19 cellular contexts compared by ENCODE assay signal in the genomic region with DNA sequence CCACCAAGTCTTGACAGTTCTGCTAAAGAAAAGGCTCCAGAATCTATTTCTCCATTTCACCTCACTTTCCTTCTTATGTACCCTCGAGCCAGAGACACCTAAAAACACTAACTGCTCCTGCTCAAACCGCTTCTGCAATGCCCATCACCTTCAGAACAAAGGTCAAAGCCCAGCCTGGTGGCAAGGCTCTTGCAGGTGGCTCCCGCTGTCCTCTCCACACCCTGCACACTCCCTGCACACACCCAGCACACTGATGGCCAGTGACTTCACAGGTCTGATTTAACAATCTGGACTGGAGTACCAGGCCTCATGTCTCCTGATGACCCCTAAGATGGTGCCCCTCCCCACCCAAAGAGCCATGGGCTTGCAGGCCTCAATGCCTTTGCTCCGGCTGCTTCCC. TPM values are rescaled to one million over a fixed set of nuclear protein-coding genes. Genes with fewer than 3 reads are reported as not detected.
DNase-seq lines count a peak whose midpoint lies in the region; ATAC-seq, FAIRE-seq and TF ChIP-seq lines count a peak whose summit lies in the region.
"Had no signal": no experiment of that assay in that cellular context is flagged by ENCODE, and none has a peak within 500 bp of the region (broad histone marks: within the 10 kb centered on the region; RNA-seq: fewer than 3 reads in every experiment).

No MANE protein-coding gene starts in this region.

- intact Hi-C loops in left colon (cut with DNase I, micrococcal nuclease), result no loop called here
- intact Hi-C loops in HepG2 (cut with micrococcal nuclease; ENCODE audit: unreplicated experiment), result no loop called here
- intact Hi-C loops in activated CD8-positive, alpha-beta T cell treated with anti-CD3 and anti-CD28 coated beads for 36 hours (cut with micrococcal nuclease), result no loop called here

- WGBS in small intestine, 3 donors, result 33 to 62% (median 50%) methylated on average over 4 of the region's 4 CpGs
- WGBS in HepG2 (ENCODE audit: low lambda C conversion rate), result 35% methylated on average over 4 of the region's 4 CpGs

- no peaks in the 10 kb centered on the region for H3K27me3 ChIP-seq in BLaER1 treated with 17β-estradiol and CSF1 and Interleukin-3, amounts not matched to agents 10 nM and 100 nM
- H3K27me3 ChIP-seq in small intestine (ENCODE audit: control insufficient read depth in 2 of 2, insufficient read depth in 2 of 2, low read length in 2 of 2), result peaks cover 0 to 3% of the 10 kb centered on the region in 2 donors
- no peaks in the 10 kb centered on the region for H3K27me3 ChIP-seq in HepG2 (ENCODE audit: control insufficient read depth in 1 of 2, insufficient read depth in 2 of 2, low read length in 2 of 2)
- H3K27me3 ChIP-seq: SJSA1 had no signal

- no peak overlapping the region for H3K4me3 Mint-ChIP-seq in activated CD8-positive, alpha-beta T cell treated with anti-CD3 and anti-CD28 coated beads for 36 hours

- FAIRE-seq in small intestine (lab: Jason Lieb, UNC), result no peak
- FAIRE-seq in HepG2 (lab: Jason Lieb, UNC), result no peak
- FAIRE-seq: A204.1, K562 had no signal

- CTCF ChIA-PET in HepG2 (lab: Yijun Ruan, JAX; ENCODE audit: low intra/inter-chr PET ratio, low total read pairs), result no interaction called here
- CTCF ChIA-PET in activated CD8-positive, alpha-beta T cell treated with anti-CD3 and anti-CD28 coated beads for 36 hours (lab: Charles Lee), result interaction anchor here (0.6 to 1.4 kb wide), 3 partner anchors 40 to 273 kb away, joined by 3 to 6 read pairs (median 3); partner anchors contain the start of gene NKIRAS2

- no peaks in the 10 kb centered on the region for H3K9me3 Mint-ChIP-seq in activated CD8-positive, alpha-beta T cell treated with anti-CD3 and anti-CD28 coated beads for 36 hours

- no peaks in the 10 kb centered on the region for H3K9me3 ChIP-seq in BLaER1 treated with 17β-estradiol and CSF1 and Interleukin-3, amounts not matched to agents 10 nM and 100 nM (replicated peaks in 1 of 11)
- H3K9me3 ChIP-seq in KOPT-K1 (ENCODE audit: insufficient read depth, low read length, poor library complexity, severe bottlenecking) (no peaks in the 10 kb centered on the region), small intestine (ENCODE audit: control insufficient read depth, low read depth) (no peaks in the 10 kb centered on the region), HepG2 (ENCODE audit: low read length) (no peaks in the 10 kb centered on the region)
- H3K9me3 ChIP-seq: SJSA1 had no signal

- no peak overlapping the region for H2AFZ ChIP-seq in HepG2 (ENCODE audit: low read length)
- H2AFZ ChIP-seq: GM23248 had no signal

- in situ Hi-C loops in HepG2 (cut with HindIII; ENCODE audit: extremely low pct_ligation_motif_present, low pct_unique_long_range_greater_than_20kb) (loop anchor here (5.0 kb wide), 1 partner anchor 98 kb away; no protein-coding TSS in a partner anchor), GM13977 (cut with MboI; ENCODE audit: low pct_unique_long_range_greater_than_20kb, low sequenced_read_pairs, unreplicated experiment) (no loop called here)

- H3K27ac Mint-ChIP-seq in activated CD8-positive, alpha-beta T cell treated with anti-CD3 and anti-CD28 coated beads for 36 hours, result no peak overlapping the region

- H3K9ac ChIP-seq in BLaER1 treated with 17β-estradiol and CSF1 and Interleukin-3, amounts not matched to agents 10 nM and 100 nM, result no peak overlapping the region
- no peak overlapping the region for H3K9ac ChIP-seq in HepG2 (ENCODE audit: insufficient read depth, low read depth, low read length)
- H3K9ac ChIP-seq: GM23248 had no signal

- no peak for TF ChIP-seq CTCF in HepG2 (CRISPR knock-in tag; IDR thresholded peaks at IDR 0.05)
- no peak for TF ChIP-seq CTCF in GM13977 (IDR thresholded peaks at IDR 0.05; ENCODE audit: extremely low read depth, insufficient read depth, missing control alignments)
- TF ChIP-seq CTCF in activated CD8-positive, alpha-beta T cell treated with anti-CD3 and anti-CD28 coated beads for 36 hours (IDR thresholded peaks at IDR 0.05), result no peak

- H3K4me2 ChIP-seq in BLaER1 treated with 17β-estradiol and CSF1 and Interleukin-3, amounts not matched to agents 10 nM and 100 nM, result peak overlapping the region; percentile 1 to 56 (median 46); a peak in 17 of 22 replicates
- no peak overlapping the region for H3K4me2 ChIP-seq in HepG2 (ENCODE audit: low read depth, low read length)

- peak; percentile 95 for ATAC-seq in left colon
- no peak for ATAC-seq in HG03135 (IDR thresholded peaks at IDR 0.05; ENCODE audit: unreplicated experiment)
- ATAC-seq in HepG2, result no peak
- ATAC-seq in activated CD8-positive, alpha-beta T cell treated with anti-CD3 and anti-CD28 coated beads for 36 hours, result no peak
- ATAC-seq: K562, Right ventricle myocardium inferior had no signal

- H3K4me1 ChIP-seq in BLaER1 treated with 17β-estradiol and CSF1 and Interleukin-3, amounts not matched to agents 10 nM and 100 nM, result peaks cover 34 to 65% (median 58%) of the 10 kb centered on the region in 10 experiments
- no peaks in the 10 kb centered on the region for H3K4me1 ChIP-seq in small intestine (ENCODE audit: control insufficient read depth in 2 of 2, insufficient read depth in 1 of 2, low read depth in 1 of 2, low read length in 1 of 2)
- H3K4me1 ChIP-seq in HepG2 (ENCODE audit: insufficient read depth, low read length), result peaks cover 10% of the 10 kb centered on the region
- H3K4me1 ChIP-seq: SJSA1 had no signal

- no peaks in the 10 kb centered on the region for H3K79me2 ChIP-seq in HepG2 (ENCODE audit: insufficient read depth, low read length)

- peaks cover 22% of the 10 kb centered on the region for H3K4me1 Mint-ChIP-seq in activated CD8-positive, alpha-beta T cell treated with anti-CD3 and anti-CD28 coated beads for 36 hours (ENCODE audit: low read depth)

- no peaks in the 10 kb centered on the region for H3K27me3 Mint-ChIP-seq in activated CD8-positive, alpha-beta T cell treated with anti-CD3 and anti-CD28 coated beads for 36 hours

- no peaks in the 10 kb centered on the region for H3K36me3 Mint-ChIP-seq in activated CD8-positive, alpha-beta T cell treated with anti-CD3 and anti-CD28 coated beads for 36 hours (ENCODE audit: low read depth)

- H4K20me1 ChIP-seq in BLaER1 treated with 17β-estradiol and CSF1 and Interleukin-3, amounts not matched to agents 10 nM and 100 nM, result no peaks in the 10 kb centered on the region
- H4K20me1 ChIP-seq in HepG2 (ENCODE audit: insufficient read depth, low read length), result no peaks in the 10 kb centered on the region

- peak overlapping the region in 1 of 11 experiments; percentile 47; a peak in 3 of 22 replicates for H3K27ac ChIP-seq in BLaER1 treated with 17β-estradiol and CSF1 and Interleukin-3, amounts not matched to agents 10 nM and 100 nM
- H3K27ac ChIP-seq in KOPT-K1 (ENCODE audit: low read depth, low read length, poor library complexity, severe bottlenecking) (peak overlapping the region; percentile 90), small intestine (ENCODE audit: low read depth in 1 of 2, low read length in 1 of 2) (no peak overlapping the region), HepG2 (ENCODE audit: extremely low read length, insufficient read depth, low read length) (no peak overlapping the region)
- H3K27ac ChIP-seq: GM23248, SJSA1 had no signal

- DNase-seq in left colon (peak; percentile 43 to 51), small intestine (peak; percentile 54), HepG2 (ENCODE audit: low spot score) (no peak), GM13977 (ENCODE audit: low spot score) (no peak)
- no peak for DNase-seq in activated CD8-positive, alpha-beta T cell treated with anti-CD3 and anti-CD28 coated beads for 36 hours
- DNase-seq: GM23248, HCEC 1CT, NCI-H1105, NCI-H2081, NCI-H2171, NCI-H524 treated with DMSO at 0.1 percent for 48 hours, NCI-H82 had no signal

- no peak overlapping the region for H3K4me3 ChIP-seq in BLaER1 treated with 17β-estradiol and CSF1 and Interleukin-3, amounts not matched to agents 10 nM and 100 nM
- H3K4me3 ChIP-seq in small intestine (ENCODE audit: low read depth in 1 of 2, low read length in 2 of 2), result no peak overlapping the region
- H3K4me3 ChIP-seq in HepG2 (replicated peaks in 1 of 3; ENCODE audit: insufficient read depth in 1 of 3, low read depth in 2 of 3, low read length in 3 of 3), result no peak overlapping the region
- H3K4me3 ChIP-seq: GM23248, K562, SJSA1 had no signal

- H3K36me3 ChIP-seq in BLaER1 treated with 17β-estradiol and CSF1 and Interleukin-3, amounts not matched to agents 10 nM and 100 nM, result no peaks in the 10 kb centered on the region
- H3K36me3 ChIP-seq in KOPT-K1 (ENCODE audit: insufficient read depth, low read length) (no peaks in the 10 kb centered on the region), small intestine (ENCODE audit: control insufficient read depth in 2 of 2, insufficient read depth in 2 of 2, low read length in 2 of 2) (no peaks in the 10 kb centered on the region), HepG2 (replicated peaks in 1 of 2; ENCODE audit: control insufficient read depth in 1 of 2, insufficient read depth in 2 of 2, low read length in 2 of 2) (no peaks in the 10 kb centered on the region)
- H3K36me3 ChIP-seq: SJSA1 had no signal

- no TSS peak for BruUV-seq in HepG2 (replicated peaks; lab: Mats Ljungman, UMichigan)

- POLR2A ChIA-PET in HepG2 (lab: Yijun Ruan, JAX), result no interaction called here
- POLR2A ChIA-PET in activated CD8-positive, alpha-beta T cell treated with anti-CD3 and anti-CD28 coated beads for 36 hours (lab: Charles Lee), result no interaction called here

- TF ChIP-seq EP300 in HepG2 (IDR thresholded peaks at IDR 0.05; ENCODE audit: low read depth in 2 of 2, low read length in 2 of 2), result no peak
- no peak for TF ChIP-seq EP300 in HepG2 (CRISPR knock-in tag; IDR thresholded peaks at IDR 0.05; ENCODE audit: borderline replicate concordance)

- TF ChIP-seq POLR2A in HepG2 (IDR thresholded peaks at IDR 0.05; ENCODE audit: insufficient read depth in 1 of 2, low read depth in 2 of 2, low read length in 2 of 2), result no peak

- TF ChIP-seq RAD21 in HepG2 (CRISPR knock-in tag; IDR thresholded peaks at IDR 0.05), result no peak

RNA-seq across cellular contexts. Expression of gene C17orf113, which starts 9.8 kb away (rescaled TPM):
- 1 to 10 TPM; 1.8 to 2.5 TPM for total RNA-seq in left colon
- polyA plus RNA-seq in small intestine, result under 1 TPM; 0.22 to 0.54 (median 0.49) TPM
- 0.83 and 1.1 TPM in 2 replicates for total RNA-seq in HepG2 (2016; rRNA removed; fragmentation: Illumina TruSeq; extraction: Trizol)
- total RNA-seq in HepG2 (2016; cell fraction: cytosol; rRNA removed; fragmentation: Illumina TruSeq; extraction: Trizol; ENCODE audit: low read depth), result 0.09 and 0.10 TPM in 2 replicates
- 0.67 and 0.91 TPM in 2 replicates for total RNA-seq in HepG2 (2016; cell fraction: insoluble cytoplasmic fraction; rRNA removed; fragmentation: Illumina TruSeq; extraction: Trizol)
- 0.28 and 0.34 TPM in 2 replicates for total RNA-seq in HepG2 (2016; cell fraction: membrane; rRNA removed; fragmentation: Illumina TruSeq; extraction: Trizol)
- 0.81 TPM in 2 replicates for total RNA-seq in HepG2 (2016; cell fraction: nucleus; rRNA removed; fragmentation: Illumina TruSeq; extraction: Trizol)
- 0.87 and 1.4 TPM in 2 replicates for polyA plus RNA-seq in HepG2 (2011; rRNA removed)
- polyA plus RNA-seq in HepG2 (2011; cell fraction: cytosol; rRNA removed), result 0.77 and 0.94 TPM in 2 replicates
- 1.7 and 2.6 TPM in 2 replicates for polyA plus RNA-seq in HepG2 (2011; cell fraction: nucleus; rRNA removed)
- 0.81 and 0.91 TPM in 2 replicates for polyA plus RNA-seq in HepG2 (2012)
- polyA plus RNA-seq in HepG2 (2016; cell fraction: cytosol; fragmentation: Illumina TruSeq; extraction: Trizol; ENCODE audit: low read depth), result 0.05 TPM in 1 of 2 replicates, not detected in the other
- polyA plus RNA-seq in HepG2 (2016; cell fraction: insoluble cytoplasmic fraction; fragmentation: Illumina TruSeq; extraction: Trizol; ENCODE audit: low read depth), result 0.34 and 0.68 TPM in 2 replicates
- polyA plus RNA-seq in HepG2 (2016; cell fraction: membrane; fragmentation: Illumina TruSeq; extraction: Trizol; ENCODE audit: low read depth), result 0.08 and 0.13 TPM in 2 replicates
- polyA plus RNA-seq in HepG2 (2016; cell fraction: nucleus; fragmentation: Illumina TruSeq; extraction: Trizol; ENCODE audit: insufficient read depth, low read depth), result 1.6 and 1.7 TPM in 2 replicates
- 0.56 and 2.3 TPM in 2 replicates for polyA minus RNA-seq in HepG2 (2011; rRNA and poly(A)+ RNA removed; ENCODE audit: low replicate concordance)
- polyA minus RNA-seq in HepG2 (2011; cell fraction: cytosol; rRNA and poly(A)+ RNA removed), result 0.79 and 0.89 TPM in 2 replicates
- 0.77 and 1.1 TPM in 2 replicates for polyA minus RNA-seq in HepG2 (2011; cell fraction: nucleus; rRNA and poly(A)+ RNA removed)
- total RNA-seq in activated CD8-positive, alpha-beta T cell treated with anti-CD3 and anti-CD28 coated beads for 36 hours, result under 1 TPM; 0.72 to 0.77 TPM
- total RNA-seq: GM23248 had no signal
- polyA plus RNA-seq: GM23248 had no signal

RNA-seq across cellular contexts. Expression of gene ZNF385C, which starts 38.0 kb away (rescaled TPM):
- total RNA-seq in left colon (under 1 TPM; 0.34 to 0.40 TPM), HepG2 (2016; rRNA removed; fragmentation: Illumina TruSeq; extraction: Trizol) (2.3 TPM in 2 replicates)
- polyA plus RNA-seq in small intestine (under 1 TPM in 1 of 3 donors, not detected in 2; 0.31 TPM), HepG2 (2011; rRNA removed) (5.8 and 6.1 TPM in 2 replicates)
- total RNA-seq in HepG2 (2016; cell fraction: cytosol; rRNA removed; fragmentation: Illumina TruSeq; extraction: Trizol; ENCODE audit: low read depth), result 0.40 and 0.71 TPM in 2 replicates
- total RNA-seq in HepG2 (2016; cell fraction: insoluble cytoplasmic fraction; rRNA removed; fragmentation: Illumina TruSeq; extraction: Trizol), result 1.8 and 2.2 TPM in 2 replicates
- total RNA-seq in HepG2 (2016; cell fraction: membrane; rRNA removed; fragmentation: Illumina TruSeq; extraction: Trizol), result 1.9 and 2.0 TPM in 2 replicates
- total RNA-seq in HepG2 (2016; cell fraction: nucleus; rRNA removed; fragmentation: Illumina TruSeq; extraction: Trizol), result 0.97 and 1.3 TPM in 2 replicates
- polyA plus RNA-seq in HepG2 (2011; cell fraction: cytosol; rRNA removed), result 5.6 and 6.2 TPM in 2 replicates
- polyA plus RNA-seq in HepG2 (2011; cell fraction: nucleus; rRNA removed), result 5.3 and 5.6 TPM in 2 replicates
- 1.7 and 2.5 TPM in 2 replicates for polyA plus RNA-seq in HepG2 (2012)
- polyA plus RNA-seq in HepG2 (2016; cell fraction: cytosol; fragmentation: Illumina TruSeq; extraction: Trizol; ENCODE audit: low read depth), result 1.2 and 1.3 TPM in 2 replicates
- 5.4 TPM in 2 replicates for polyA plus RNA-seq in HepG2 (2016; cell fraction: insoluble cytoplasmic fraction; fragmentation: Illumina TruSeq; extraction: Trizol; ENCODE audit: low read depth)
- 3.7 and 3.8 TPM in 2 replicates for polyA plus RNA-seq in HepG2 (2016; cell fraction: membrane; fragmentation: Illumina TruSeq; extraction: Trizol; ENCODE audit: low read depth)
- polyA plus RNA-seq in HepG2 (2016; cell fraction: nucleus; fragmentation: Illumina TruSeq; extraction: Trizol; ENCODE audit: insufficient read depth, low read depth), result 4.1 and 4.5 TPM in 2 replicates
- polyA minus RNA-seq in HepG2 (2011; rRNA and poly(A)+ RNA removed; ENCODE audit: low replicate concordance), result 0.35 and 3.6 TPM in 2 replicates
- polyA minus RNA-seq in HepG2 (2011; cell fraction: cytosol; rRNA and poly(A)+ RNA removed), result 1.4 and 2.5 TPM in 2 replicates
- 0.52 and 0.99 TPM in 2 replicates for polyA minus RNA-seq in HepG2 (2011; cell fraction: nucleus; rRNA and poly(A)+ RNA removed)
- 1 to 10 TPM; 1.3 TPM for total RNA-seq in activated CD8-positive, alpha-beta T cell treated with anti-CD3 and anti-CD28 coated beads for 36 hours
- total RNA-seq: GM23248, SJSA1 had no signal
- polyA plus RNA-seq: GM23248 had no signal

RNA-seq across cellular contexts. Expression of gene NKIRAS2, which starts 40.3 kb away (rescaled TPM):
- total RNA-seq in left colon (10 to 100 TPM; 29.4 to 31.9 TPM), HepG2 (2016; rRNA removed; fragmentation: Illumina TruSeq; extraction: Trizol) (26.8 and 27.9 TPM in 2 replicates)
- polyA plus RNA-seq in small intestine (10 to 100 TPM; 21.1 to 28.9 (median 23.3) TPM), HepG2 (2011; rRNA removed) (42.0 and 48.5 TPM in 2 replicates)
- total RNA-seq in HepG2 (2016; cell fraction: cytosol; rRNA removed; fragmentation: Illumina TruSeq; extraction: Trizol; ENCODE audit: low read depth), result 17.3 and 18.4 TPM in 2 replicates
- total RNA-seq in HepG2 (2016; cell fraction: insoluble cytoplasmic fraction; rRNA removed; fragmentation: Illumina TruSeq; extraction: Trizol), result 21.1 and 25.4 TPM in 2 replicates
- 36.4 and 39.9 TPM in 2 replicates for total RNA-seq in HepG2 (2016; cell fraction: membrane; rRNA removed; fragmentation: Illumina TruSeq; extraction: Trizol)
- total RNA-seq in HepG2 (2016; cell fraction: nucleus; rRNA removed; fragmentation: Illumina TruSeq; extraction: Trizol), result 13.2 and 14.4 TPM in 2 replicates
- 38.1 and 38.8 TPM in 2 replicates for polyA plus RNA-seq in HepG2 (2011; cell fraction: cytosol; rRNA removed)
- polyA plus RNA-seq in HepG2 (2011; cell fraction: nucleus; rRNA removed), result 36.5 and 41.2 TPM in 2 replicates
- polyA plus RNA-seq in HepG2 (2012), result 23.6 and 24.0 TPM in 2 replicates
- polyA plus RNA-seq in HepG2 (2016; cell fraction: cytosol; fragmentation: Illumina TruSeq; extraction: Trizol; ENCODE audit: low read depth), result 15.6 and 18.2 TPM in 2 replicates
- 26.9 and 33.5 TPM in 2 replicates for polyA plus RNA-seq in HepG2 (2016; cell fraction: insoluble cytoplasmic fraction; fragmentation: Illumina TruSeq; extraction: Trizol; ENCODE audit: low read depth)
- polyA plus RNA-seq in HepG2 (2016; cell fraction: membrane; fragmentation: Illumina TruSeq; extraction: Trizol; ENCODE audit: low read depth), result 35.0 and 37.3 TPM in 2 replicates
- polyA plus RNA-seq in HepG2 (2016; cell fraction: nucleus; fragmentation: Illumina TruSeq; extraction: Trizol; ENCODE audit: insufficient read depth, low read depth), result 29.9 and 31.9 TPM in 2 replicates
- 47.3 TPM in 2 replicates for polyA minus RNA-seq in HepG2 (2011; rRNA and poly(A)+ RNA removed; ENCODE audit: low replicate concordance)
- 15.6 and 18.5 TPM in 2 replicates for polyA minus RNA-seq in HepG2 (2011; cell fraction: cytosol; rRNA and poly(A)+ RNA removed)
- polyA minus RNA-seq in HepG2 (2011; cell fraction: nucleus; rRNA and poly(A)+ RNA removed), result 15.3 and 17.8 TPM in 2 replicates
- 10 to 100 TPM; 13.8 to 15.0 TPM for total RNA-seq in activated CD8-positive, alpha-beta T cell treated with anti-CD3 and anti-CD28 coated beads for 36 hours

RNA-seq across cellular contexts. Expression of gene DNAJC7, which starts 43.0 kb away (rescaled TPM):
- total RNA-seq in left colon (10 to 100 TPM; 76.5 to 84.6 TPM), HepG2 (2016; rRNA removed; fragmentation: Illumina TruSeq; extraction: Trizol) (132 and 179 TPM in 2 replicates)
- polyA plus RNA-seq in small intestine (10 to 100 TPM; 70.0 to 79.4 (median 70.0) TPM), HepG2 (2011; rRNA removed) (47.7 and 54.7 TPM in 2 replicates)
- 46.7 and 51.0 TPM in 2 replicates for total RNA-seq in HepG2 (2016; cell fraction: cytosol; rRNA removed; fragmentation: Illumina TruSeq; extraction: Trizol; ENCODE audit: low read depth)
- 140 and 190 TPM in 2 replicates for total RNA-seq in HepG2 (2016; cell fraction: insoluble cytoplasmic fraction; rRNA removed; fragmentation: Illumina TruSeq; extraction: Trizol)
- total RNA-seq in HepG2 (2016; cell fraction: membrane; rRNA removed; fragmentation: Illumina TruSeq; extraction: Trizol), result 65.8 and 75.9 TPM in 2 replicates
- 79.3 and 85.4 TPM in 2 replicates for total RNA-seq in HepG2 (2016; cell fraction: nucleus; rRNA removed; fragmentation: Illumina TruSeq; extraction: Trizol)
- polyA plus RNA-seq in HepG2 (2011; cell fraction: cytosol; rRNA removed), result 23.0 and 30.1 TPM in 2 replicates
- 24.7 and 29.9 TPM in 2 replicates for polyA plus RNA-seq in HepG2 (2011; cell fraction: nucleus; rRNA removed)
- polyA plus RNA-seq in HepG2 (2012), result 75.2 and 76.1 TPM in 2 replicates
- 45.0 and 48.2 TPM in 2 replicates for polyA plus RNA-seq in HepG2 (2016; cell fraction: cytosol; fragmentation: Illumina TruSeq; extraction: Trizol; ENCODE audit: low read depth)
- polyA plus RNA-seq in HepG2 (2016; cell fraction: insoluble cytoplasmic fraction; fragmentation: Illumina TruSeq; extraction: Trizol; ENCODE audit: low read depth), result 221 and 228 TPM in 2 replicates
- polyA plus RNA-seq in HepG2 (2016; cell fraction: membrane; fragmentation: Illumina TruSeq; extraction: Trizol; ENCODE audit: low read depth), result 64.6 and 70.7 TPM in 2 replicates
- polyA plus RNA-seq in HepG2 (2016; cell fraction: nucleus; fragmentation: Illumina TruSeq; extraction: Trizol; ENCODE audit: insufficient read depth, low read depth), result 97.9 and 98.9 TPM in 2 replicates
- polyA minus RNA-seq in HepG2 (2011; rRNA and poly(A)+ RNA removed; ENCODE audit: low replicate concordance), result 61.1 and 62.3 TPM in 2 replicates
- polyA minus RNA-seq in HepG2 (2011; cell fraction: cytosol; rRNA and poly(A)+ RNA removed), result 44.7 and 52.7 TPM in 2 replicates
- polyA minus RNA-seq in HepG2 (2011; cell fraction: nucleus; rRNA and poly(A)+ RNA removed), result 116 and 129 TPM in 2 replicates
- total RNA-seq in activated CD8-positive, alpha-beta T cell treated with anti-CD3 and anti-CD28 coated beads for 36 hours, result 10 to 100 TPM; 86.7 to 90.3 TPM

RNA-seq across cellular contexts. Expression of gene DHX58, which starts 52.3 kb away (rescaled TPM):
- total RNA-seq in left colon (10 to 100 TPM; 10.8 to 12.3 TPM), HepG2 (2016; rRNA removed; fragmentation: Illumina TruSeq; extraction: Trizol) (3.9 and 6.7 TPM in 2 replicates)
- polyA plus RNA-seq in small intestine (10 to 100 TPM; 11.4 to 33.8 (median 15.1) TPM), HepG2 (2011; rRNA removed) (7.8 and 13.5 TPM in 2 replicates)
- total RNA-seq in HepG2 (2016; cell fraction: cytosol; rRNA removed; fragmentation: Illumina TruSeq; extraction: Trizol; ENCODE audit: low read depth), result 1.6 TPM in 2 replicates
- total RNA-seq in HepG2 (2016; cell fraction: insoluble cytoplasmic fraction; rRNA removed; fragmentation: Illumina TruSeq; extraction: Trizol), result 4.7 and 7.5 TPM in 2 replicates
- total RNA-seq in HepG2 (2016; cell fraction: membrane; rRNA removed; fragmentation: Illumina TruSeq; extraction: Trizol), result 2.1 and 3.5 TPM in 2 replicates
- total RNA-seq in HepG2 (2016; cell fraction: nucleus; rRNA removed; fragmentation: Illumina TruSeq; extraction: Trizol), result 6.4 and 10.0 TPM in 2 replicates
- 5.7 TPM in 2 replicates for polyA plus RNA-seq in HepG2 (2011; cell fraction: cytosol; rRNA removed)
- 29.5 and 34.5 TPM in 2 replicates for polyA plus RNA-seq in HepG2 (2011; cell fraction: nucleus; rRNA removed)
- polyA plus RNA-seq in HepG2 (2012), result 4.3 and 5.5 TPM in 2 replicates
- 0.87 and 1.1 TPM in 2 replicates for polyA plus RNA-seq in HepG2 (2016; cell fraction: cytosol; fragmentation: Illumina TruSeq; extraction: Trizol; ENCODE audit: low read depth)
- polyA plus RNA-seq in HepG2 (2016; cell fraction: insoluble cytoplasmic fraction; fragmentation: Illumina TruSeq; extraction: Trizol; ENCODE audit: low read depth), result 3.0 and 5.2 TPM in 2 replicates
- polyA plus RNA-seq in HepG2 (2016; cell fraction: membrane; fragmentation: Illumina TruSeq; extraction: Trizol; ENCODE audit: low read depth), result 1.7 and 1.9 TPM in 2 replicates
- 16.3 and 17.6 TPM in 2 replicates for polyA plus RNA-seq in HepG2 (2016; cell fraction: nucleus; fragmentation: Illumina TruSeq; extraction: Trizol; ENCODE audit: insufficient read depth, low read depth)
- polyA minus RNA-seq in HepG2 (2011; rRNA and poly(A)+ RNA removed; ENCODE audit: low replicate concordance), result 0.58 and 15.8 TPM in 2 replicates
- 1.7 and 2.0 TPM in 2 replicates for polyA minus RNA-seq in HepG2 (2011; cell fraction: cytosol; rRNA and poly(A)+ RNA removed)
- polyA minus RNA-seq in HepG2 (2011; cell fraction: nucleus; rRNA and poly(A)+ RNA removed), result 6.4 and 9.6 TPM in 2 replicates
- 10 to 100 TPM; 31.7 to 36.2 TPM for total RNA-seq in activated CD8-positive, alpha-beta T cell treated with anti-CD3 and anti-CD28 coated beads for 36 hours

Comparison
In these comparisons a context has a peak if more than half of its experiments do, and no peak if none do; other contexts are left out.
1. DNase-seq: peak in left colon (2 of 2) and small intestine (single experiment); none in HepG2 (single experiment), GM13977 (single experiment) and activated CD8-positive, alpha-beta T cell treated with anti-CD3 and anti-CD28 coated beads for 36 hours (single experiment).